In genomic region chr6:14382381-14383236, GRCh38 we compare ENCODE assay signal across 13 cellular contexts.
A peak's percentile ranks its signal among the peaks of the same experiment; 100 is the strongest.
DNase-seq lines count a peak whose midpoint lies in the region; ATAC-seq and TF ChIP-seq lines count a peak whose summit lies in the region.
"Had no signal": no experiment of that assay in that cellular context is flagged by ENCODE, and none has a peak within 500 bp of the region (broad histone marks: within the 10 kb centered on the region; RNA-seq: fewer than 3 reads in every experiment).

No MANE protein-coding gene starts in this region.

- H3K27me3 ChIP-seq in thymus (ENCODE audit: control insufficient read depth, insufficient read depth): no peaks in the 10 kb centered on the region

- POLR2A ChIA-PET in activated B cell treated with CpG ODN at 0.5 μM for 24 hours (lab: Charles Lee): interaction anchor here (1.0 kb wide), 1 partner anchor 10 kb away, joined by 3 read pairs; no protein-coding TSS in a partner anchor

- 28% methylated on average over 7 of the region's 7 CpGs for WGBS in thymus

- H3K27me3 Mint-ChIP-seq in activated B cell treated with CpG ODN at 0.5 μM for 24 hours: no peaks in the 10 kb centered on the region

- CTCF ChIA-PET in activated B cell treated with CpG ODN at 0.5 μM for 24 hours (lab: Charles Lee): no interaction called here

- H3K4me1 ChIP-seq in thymus (ENCODE audit: control insufficient read depth, insufficient read depth, low read length): peaks cover 53% of the 10 kb centered on the region

- H3K36me3 ChIP-seq in thymus (ENCODE audit: control insufficient read depth, insufficient read depth): no peaks in the 10 kb centered on the region

- peaks cover 4% of the 10 kb centered on the region for H3K9me3 Mint-ChIP-seq in activated B cell treated with CpG ODN at 0.5 μM for 24 hours

- intact Hi-C loops in activated B cell treated with CpG ODN at 0.5 μM for 24 hours (cut with micrococcal nuclease): no loop called here

- ATAC-seq in HG03457 (IDR thresholded peaks at IDR 0.05; ENCODE audit: unreplicated experiment) (peak; percentile 54), activated B cell treated with CpG ODN at 0.5 μM for 24 hours (ENCODE audit: low read depth) (peak; percentile 45)

- peak overlapping the region; percentile 15 for H3K27ac ChIP-seq in thymus (ENCODE audit: low read depth)
- H3K27ac ChIP-seq: epithelial cell of prostate had no signal

- H3K4me3 Mint-ChIP-seq in activated B cell treated with CpG ODN at 0.5 μM for 24 hours: peak overlapping the region; percentile 41
- H3K4me3 Mint-ChIP-seq: nephron progenitor cell had no signal

- no peaks in the 10 kb centered on the region for H3K36me3 Mint-ChIP-seq in activated B cell treated with CpG ODN at 0.5 μM for 24 hours (ENCODE audit: low read depth)

- peak; percentile 18 for DNase-seq in stimulated activated CD4-positive, alpha-beta T cell treated with anti-CD3 and anti-CD28 coated beads, Interleukin-15, amount 100 ng/mL, for 24 hours
- no peak for DNase-seq in stimulated activated CD4-positive, alpha-beta T cell treated with anti-CD3 and anti-CD28 coated beads, Interleukin-1b, Interleukin-23, amount 100 ng/mL, for 48 hours
- DNase-seq in activated B cell treated with CpG ODN at 0.5 μM for 24 hours (no peak), mesenteric fat pad (ENCODE audit: low spot score) (no peak), epidermal melanocyte (ENCODE audit: insufficient read length, low spot score) (no peak), HuH-7.5 (ENCODE audit: low spot score) (no peak)
- DNase-seq: aorta; NCI-H2081 treated with DMSO at 0.1 percent for 48 hours; nephron progenitor cell; stimulated activated naive CD4-positive, alpha-beta T cell treated with Interleukin-2 at 50 U/mL for 16 hours had no signal

- no peak overlapping the region for H3K4me3 ChIP-seq in thymus (ENCODE audit: low read length)

- peak overlapping the region; percentile 46 for H3K27ac Mint-ChIP-seq in activated B cell treated with CpG ODN at 0.5 μM for 24 hours
- H3K27ac Mint-ChIP-seq: nephron progenitor cell had no signal

- no peaks in the 10 kb centered on the region for H3K9me3 ChIP-seq in thymus (ENCODE audit: control insufficient read depth)

- no peak for TF ChIP-seq CTCF in activated B cell treated with CpG ODN at 0.5 μM for 24 hours (IDR thresholded peaks at IDR 0.05)

- peaks cover 58% of the 10 kb centered on the region for H3K4me1 Mint-ChIP-seq in activated B cell treated with CpG ODN at 0.5 μM for 24 hours
